In the genomic region with DNA sequence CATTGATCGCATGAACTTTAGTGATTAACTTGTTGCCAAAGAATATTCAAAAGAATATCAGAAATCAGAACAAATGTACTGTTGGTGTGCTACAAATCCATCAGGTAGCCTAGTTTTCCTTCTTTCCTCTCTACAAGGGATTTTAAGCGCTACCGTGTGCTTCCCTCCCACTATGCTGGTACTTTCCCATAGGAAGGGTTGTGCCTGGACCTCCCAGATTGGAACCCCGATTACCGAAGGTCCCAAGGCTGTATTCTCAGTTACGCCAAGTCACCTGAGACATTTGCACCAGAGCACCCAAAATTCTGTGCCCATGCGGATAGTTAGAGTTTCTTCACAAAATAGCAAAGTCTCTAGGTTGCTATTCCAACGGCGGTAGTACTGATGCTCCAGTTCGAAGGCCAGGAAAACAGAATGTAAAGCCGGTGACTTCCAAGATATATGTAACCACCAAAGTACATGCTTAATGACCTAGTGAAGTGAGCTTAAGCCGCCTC, we compare ENCODE assay signal across 8 cellular contexts. TPM values are rescaled to one million over a fixed set of nuclear protein-coding genes. Genes with fewer than 3 reads are reported as not detected.
DNase-seq lines count a peak whose midpoint lies in the region; ATAC-seq, FAIRE-seq and TF ChIP-seq lines count a peak whose summit lies in the region.

No MANE protein-coding gene starts in this region.

- dilution Hi-C loops in keratinocyte (cut with MboI; ENCODE audit: extremely low pct_ligation_motif_present, low sequenced_read_pairs) = no loop called here

- H3K4me1 ChIP-seq in keratinocyte (ENCODE audit: control insufficient read depth, extremely low read depth, insufficient read depth, low read length) = peaks cover 16% of the 10 kb centered on the region

- H3K36me3 Mint-ChIP-seq in activated naive CD4-positive, alpha-beta T cell treated with anti-CD3 and anti-CD28 coated beads, Interleukin-2, amount 50 U/mL, for 72 hours = peaks cover 16 to 17% of the 10 kb centered on the region in 2 donors

- FAIRE-seq in keratinocyte (lab: Jason Lieb, UNC) = no peak

- H4K20me1 ChIP-seq in keratinocyte (ENCODE audit: control insufficient read depth, extremely low read depth, insufficient read depth, low read length) = peaks cover 3% of the 10 kb centered on the region

- H3K27ac Mint-ChIP-seq in activated naive CD4-positive, alpha-beta T cell treated with anti-CD3 and anti-CD28 coated beads, Interleukin-2, amount 50 U/mL, for 72 hours = peak overlapping the region; percentile 91 to 92

- peaks cover under 1 to 2% of the 10 kb centered on the region in 2 experiments for H3K36me3 ChIP-seq in keratinocyte (ENCODE audit: control insufficient read depth in 2 of 2, extremely low read depth in 1 of 2, insufficient read depth in 2 of 2, low read length in 2 of 2)

- H3K9me3 ChIP-seq in keratinocyte (ENCODE audit: control insufficient read depth, low read depth, low read length) = no peaks in the 10 kb centered on the region

- TF ChIP-seq CTCF in GM12864 (IDR thresholded peaks at IDR 0.05; ENCODE audit: low read depth, low read length, missing control alignments) (no peak), keratinocyte (optimal IDR thresholded peaks at IDR 0.05 in 1 of 3, IDR thresholded peaks at IDR 0.05 in 1 of 3, conservative IDR thresholded peaks at IDR 0.05 in 1 of 3; ENCODE audit: extremely low read depth in 1 of 3, insufficient read depth in 2 of 3, low read length in 3 of 3) (no peak)

- H3K27me3 ChIP-seq in keratinocyte (ENCODE audit: control insufficient read depth, extremely low read depth, insufficient read depth, low read length) = no peaks in the 10 kb centered on the region

- no peaks in the 10 kb centered on the region for H3K9me3 Mint-ChIP-seq in activated naive CD4-positive, alpha-beta T cell treated with anti-CD3 and anti-CD28 coated beads, Interleukin-2, amount 50 U/mL, for 72 hours

- H3K4me2 ChIP-seq in keratinocyte (ENCODE audit: control insufficient read depth, extremely low read depth, insufficient read depth, low read depth, low read length) = peak overlapping the region; percentile 68

- peak overlapping the region; percentile 91 for H3K9ac ChIP-seq in keratinocyte (ENCODE audit: control insufficient read depth, extremely low read depth, insufficient read depth, low read length)

- peaks cover 36% of the 10 kb centered on the region for H3K79me2 ChIP-seq in keratinocyte (ENCODE audit: control insufficient read depth, insufficient read depth, low read length)

- peak overlapping the region; percentile 94 for H2AFZ ChIP-seq in keratinocyte (ENCODE audit: control insufficient read depth, low read length)

- H3K9me1 ChIP-seq in keratinocyte (ENCODE audit: control insufficient read depth, extremely low read depth, insufficient read depth, low read length) = no peaks in the 10 kb centered on the region

- H3K27ac ChIP-seq in keratinocyte (ENCODE audit: control insufficient read depth, insufficient read depth, low read length) = peak overlapping the region; percentile 88
- H3K27ac ChIP-seq in substantia nigra (ENCODE audit: low read depth, low read length, poor library complexity, severe bottlenecking) = peak overlapping the region; percentile 89

- ATAC-seq in HG02973 (IDR thresholded peaks at IDR 0.05; ENCODE audit: unreplicated experiment) (peak; percentile 1), GM19463 (IDR thresholded peaks at IDR 0.05; ENCODE audit: unreplicated experiment) (no peak)
- ATAC-seq in activated naive CD4-positive, alpha-beta T cell treated with anti-CD3 and anti-CD28 coated beads, Interleukin-2, amount 50 U/mL, for 72 hours = peak; percentile 0 to 1

- DNase-seq in GM12864 (ENCODE audit: low read depth) = no peak
- no peak for DNase-seq in activated naive CD4-positive, alpha-beta T cell treated with anti-CD3 and anti-CD28 coated beads, Interleukin-2, amount 50 U/mL, for 72 hours (ENCODE audit: low spot score in 2 of 2)
- DNase-seq in keratinocyte (ENCODE audit: low read depth, low spot score) = no peak
- peak in 1 of 49 donors; percentile 32 for DNase-seq in substantia nigra (lab: John Stamatoyannopoulos, UW)
- DNase-seq in cerebellum (ENCODE audit: low spot score) = no peak
- no peak for DNase-seq in hypothalamus (lab: John Stamatoyannopoulos, UW)

- peak overlapping the region; percentile 98 for H3K4me3 ChIP-seq in GM12864 (ENCODE audit: low read depth, low read length)
- H3K4me3 ChIP-seq in keratinocyte (ENCODE audit: control insufficient read depth in 2 of 3, extremely low read depth in 1 of 3, insufficient read depth in 2 of 3, low read depth in 1 of 3, low read length in 3 of 3) = peak overlapping the region; percentile 91 to 100 (median 96)

RNA-seq across cellular contexts. Expression of a gene that starts 23.4 kb away (rescaled TPM):
- 1 to 10 TPM; 1.4 to 3.7 TPM for total RNA-seq in activated naive CD4-positive, alpha-beta T cell treated with anti-CD3 and anti-CD28 coated beads, Interleukin-2, amount 50 U/mL, for 72 hours
- 0.53 to 1.2 TPM (median 0.60 TPM) in 3 replicates for polyA plus RNA-seq in keratinocyte
- polyA plus RNA-seq in keratinocyte (2011; ENCODE audit: low read depth) = 1.1 TPM
- 0.56 and 1.1 TPM in 2 replicates for polyA plus RNA-seq in keratinocyte (2011; cell fraction: cytosol; rRNA removed)
- 0.84 and 1.7 TPM in 2 replicates for polyA plus RNA-seq in keratinocyte (2011; cell fraction: nucleus; rRNA removed)
- polyA plus RNA-seq in keratinocyte (2012; ENCODE audit: low replicate concordance) = 0.29 and 1.2 TPM in 2 replicates
- 0.32 to 1.6 TPM in 2 of 3 replicates, not detected in the other for polyA minus RNA-seq in keratinocyte
- not detected for polyA minus RNA-seq in keratinocyte (2011; cell fraction: cytosol; rRNA and poly(A)+ RNA removed)
- 0.53 and 1.7 TPM in 2 replicates for polyA minus RNA-seq in keratinocyte (2011; cell fraction: nucleus; rRNA and poly(A)+ RNA removed)
- total RNA-seq in cerebellum = 93.4 TPM

Comparison
In these comparisons a context has a peak if more than half of its experiments do, and no peak if none do; other contexts are left out.
1. RNA of a gene that starts 23.4 kb away (total RNA-seq): 93.4 TPM in cerebellum (single experiment); 1.4 to 3.7 TPM in activated naive CD4-positive, alpha-beta T cell treated with anti-CD3 and anti-CD28 coated beads, Interleukin-2, amount 50 U/mL, for 72 hours; every median in the first group is over 10 times any median in the second.